32 cellular contexts compared by ENCODE assay signal in the genomic region with DNA sequence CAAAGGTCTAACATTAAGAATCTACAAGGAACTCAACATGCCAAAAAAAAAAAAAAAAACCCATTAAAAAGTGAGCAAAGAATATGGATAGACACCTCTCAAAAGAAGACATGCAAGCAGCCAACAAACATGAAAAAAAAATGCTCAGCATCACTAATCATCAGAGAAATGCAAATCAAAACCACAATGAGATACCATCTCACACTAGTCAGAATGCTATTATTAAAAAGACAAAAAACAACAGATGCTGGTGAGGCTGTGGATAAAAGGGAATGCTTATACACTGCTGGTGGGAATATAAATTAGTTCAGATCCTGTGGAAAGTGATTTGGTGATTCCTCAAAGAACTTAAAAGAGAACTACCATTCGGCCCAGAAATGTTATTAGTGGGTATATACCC.
"Had no signal": no experiment of that assay in that cellular context is flagged by ENCODE, and none has a peak within 500 bp of the region (broad histone marks: within the 10 kb centered on the region; RNA-seq: fewer than 3 reads in every experiment).

No MANE protein-coding gene starts in this region.

- H3K4me1 ChIP-seq: ascending aorta, breast epithelium, lower lobe of right lung, right lobe of liver, uterus had no signal

- H3K36me3 Mint-ChIP-seq: activated naive CD8-positive, alpha-beta T cell treated with anti-CD3 and anti-CD28 coated beads for 36 hours; stimulated activated memory B cell treated with anti-CD40 and anti-IgM and Interleukin-4, amounts not matched to agents 10 μg/mL and 1 μg/mL and 100 μg/mL, for 72 hours; type B pancreatic cell had no signal

- ATAC-seq: activated CD4-positive, alpha-beta T cell treated with anti-CD3 and anti-CD28 coated beads for 36 hours; left lobe of liver; lower lobe of right lung; right lobe of liver; stimulated activated memory B cell treated with anti-CD40 and anti-IgM and Interleukin-4, amounts not matched to agents 10 μg/mL and 1 μg/mL and 100 μg/mL, for 72 hours; stimulated activated naive CD8-positive, alpha-beta T cell treated with anti-CD3 and anti-CD28 coated beads, Interleukin-15, amount 100 ng/mL, for 72 hours had no signal

- H3K36me3 ChIP-seq: adrenal gland, ascending aorta, breast epithelium, esophagus squamous epithelium, lower lobe of right lung, neutrophil, right lobe of liver, uterus had no signal

- H3K27me3 Mint-ChIP-seq: activated CD4-positive, alpha-beta T cell treated with anti-CD3 and anti-CD28 coated beads for 36 hours had no signal

- DNase-seq: activated B cell treated with CpG ODN at 0.5 μM for 24 hours; activated CD4-positive, alpha-beta T cell treated with anti-CD3 and anti-CD28 coated beads for 36 hours; activated CD4-positive, alpha-beta T cell treated with anti-CD3 and anti-CD28 coated beads, Interleukin-2, amount 50 U/mL, for 4 hours; activated CD8-positive, alpha-beta memory T cell treated with anti-CD3 and anti-CD28 coated beads for 24 hours; activated effector memory CD4-positive, alpha-beta T cell treated with Interleukin-2 at 50 U/mL for 16 hours; activated naive CD4-positive, alpha-beta T cell treated with anti-CD3 and anti-CD28 coated beads for 36 hours; activated naive CD8-positive, alpha-beta T cell treated with anti-CD3 and anti-CD28 coated beads for 36 hours; adrenal gland; dermis blood vessel endothelial cell; effector CD4-positive, alpha-beta T cell; esophagus squamous epithelium; kidney glomerular epithelial cell; lower lobe of right lung; mesenchymal stem cell; right lobe of liver; stimulated activated CD4-positive, alpha-beta T cell treated with anti-CD3 and anti-CD28 coated beads, Interleukin-4, amount 100 ng/mL, for 24 hours; stimulated activated naive CD8-positive, alpha-beta T cell treated with anti-CD3 and anti-CD28 coated beads, Interleukin-15, amount 100 ng/mL, for 72 hours; substantia nigra; T-helper 1 cell; uterus had no signal

- H3K4me3 ChIP-seq: adrenal gland, ascending aorta, breast epithelium, esophagus squamous epithelium, lower lobe of right lung, right lobe of liver, skin epidermis, uterus had no signal

- H3K27ac Mint-ChIP-seq: activated B cell treated with CpG ODN at 0.5 μM for 24 hours; activated CD4-positive, alpha-beta T cell treated with anti-CD3 and anti-CD28 coated beads for 36 hours; activated naive CD4-positive, alpha-beta T cell treated with anti-CD3 and anti-CD28 coated beads for 36 hours; activated naive CD8-positive, alpha-beta T cell treated with anti-CD3 and anti-CD28 coated beads for 36 hours; nephron; stimulated activated memory B cell treated with anti-CD40 and anti-IgM and Interleukin-4, amounts not matched to agents 10 μg/mL and 1 μg/mL and 100 μg/mL, for 72 hours; stimulated activated naive CD8-positive, alpha-beta T cell treated with anti-CD3 and anti-CD28 coated beads, Interleukin-15, amount 100 ng/mL, for 72 hours; T-helper 2 cell treated with Interferon-gamma antibody and Interleukin-4, amounts not matched to agents 5 μg/mL and 100 μg/mL, for 36 hours; type B pancreatic cell had no signal

- H3K27me3 ChIP-seq: adrenal gland, ascending aorta, breast epithelium, neutrophil, right lobe of liver, uterus had no signal

- H3K4me3 Mint-ChIP-seq: activated B cell treated with CpG ODN at 0.5 μM for 24 hours; activated CD4-positive, alpha-beta T cell treated with anti-CD3 and anti-CD28 coated beads for 36 hours; activated naive CD4-positive, alpha-beta T cell treated with anti-CD3 and anti-CD28 coated beads for 36 hours; activated naive CD8-positive, alpha-beta T cell treated with anti-CD3 and anti-CD28 coated beads for 36 hours; central memory CD8-positive, alpha-beta T cell; nephron; stimulated activated memory B cell treated with anti-CD40 and anti-IgM and Interleukin-4, amounts not matched to agents 10 μg/mL and 1 μg/mL and 100 μg/mL, for 72 hours; stimulated activated naive CD8-positive, alpha-beta T cell treated with anti-CD3 and anti-CD28 coated beads, Interleukin-15, amount 100 ng/mL, for 72 hours; T-helper 2 cell treated with Interferon-gamma antibody and Interleukin-4, amounts not matched to agents 5 μg/mL and 100 μg/mL, for 36 hours; type B pancreatic cell had no signal

- H3K9me3 ChIP-seq: adrenal gland, ascending aorta, breast epithelium, esophagus squamous epithelium, lower lobe of right lung, neutrophil, right lobe of liver, uterus had no signal

- FAIRE-seq: colon, frontal cortex had no signal

- H3K4me1 Mint-ChIP-seq: activated B cell treated with CpG ODN at 0.5 μM for 24 hours; central memory CD8-positive, alpha-beta T cell; stimulated activated memory B cell treated with anti-CD40 and anti-IgM and Interleukin-4, amounts not matched to agents 10 μg/mL and 1 μg/mL and 100 μg/mL, for 72 hours; stimulated activated naive CD8-positive, alpha-beta T cell treated with anti-CD3 and anti-CD28 coated beads, Interleukin-15, amount 100 ng/mL, for 72 hours had no signal

- H3K27ac ChIP-seq: adrenal gland, ascending aorta, breast epithelium, esophagus squamous epithelium, lower lobe of right lung, neutrophil, right lobe of liver, skin epidermis, uterus had no signal

- H3K9me3 Mint-ChIP-seq: activated B cell treated with CpG ODN at 0.5 μM for 24 hours; activated naive CD4-positive, alpha-beta T cell treated with anti-CD3 and anti-CD28 coated beads for 36 hours; activated naive CD8-positive, alpha-beta T cell treated with anti-CD3 and anti-CD28 coated beads for 36 hours; central memory CD8-positive, alpha-beta T cell; nephron; stimulated activated memory B cell treated with anti-CD40 and anti-IgM and Interleukin-4, amounts not matched to agents 10 μg/mL and 1 μg/mL and 100 μg/mL, for 72 hours; stimulated activated naive CD8-positive, alpha-beta T cell treated with anti-CD3 and anti-CD28 coated beads, Interleukin-15, amount 100 ng/mL, for 72 hours; T-helper 2 cell treated with Interferon-gamma antibody and Interleukin-4, amounts not matched to agents 5 μg/mL and 100 μg/mL, for 36 hours; type B pancreatic cell had no signal
